8 cellular contexts compared by ENCODE assay signal in the genomic region with DNA sequence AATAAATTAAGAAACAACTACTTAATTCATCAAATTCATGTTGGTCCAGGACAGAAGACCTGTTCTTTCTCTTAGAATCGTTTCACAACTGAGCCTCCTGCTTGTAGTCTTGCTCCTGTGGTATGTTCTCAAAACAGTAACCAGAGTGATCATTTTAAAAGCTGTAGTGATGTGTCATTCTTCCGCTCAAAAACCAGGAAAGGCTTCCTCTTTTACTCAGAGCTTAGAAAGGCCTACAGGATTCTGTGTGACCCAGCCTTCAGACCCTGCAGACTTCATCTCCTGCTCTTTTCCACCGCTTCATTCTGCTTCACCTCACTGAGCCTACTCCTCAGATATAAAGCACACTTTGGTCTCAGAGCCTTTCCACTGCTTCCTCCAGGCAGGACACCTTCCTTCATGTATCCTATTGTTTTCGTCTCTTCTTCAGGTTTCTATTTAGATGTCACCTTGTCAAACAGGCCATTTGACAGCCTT. TPM values are rescaled to one million over a fixed set of nuclear protein-coding genes. Genes with fewer than 3 reads are reported as not detected.
DNase-seq lines count a peak whose midpoint lies in the region; ATAC-seq and TF ChIP-seq lines count a peak whose summit lies in the region.

No MANE protein-coding gene starts in this region.

- peaks cover 13 to 52% of the 10 kb centered on the region in 2 donors for H3K4me1 ChIP-seq in naive thymus-derived CD4-positive, alpha-beta T cell (ENCODE audit: control insufficient read depth in 2 of 2, insufficient read depth in 2 of 2, low read length in 2 of 2)

- intact Hi-C loops in naive thymus-derived CD4-positive, alpha-beta T cell (cut with micrococcal nuclease), result loop anchor here (1.0 to 5.0 kb wide), 6 partner anchors 22 to 106 kb away; no protein-coding TSS in a partner anchor

- peaks cover 50% of the 10 kb centered on the region for H3K36me3 Mint-ChIP-seq in activated naive CD8-positive, alpha-beta T cell treated with anti-CD3 and anti-CD28 coated beads, Interleukin-2, amount 50 U/mL, for 24 hours (ENCODE audit: low read depth)
- peaks cover 25 to 78% (median 55%) of the 10 kb centered on the region in 5 donors for H3K36me3 Mint-ChIP-seq in naive thymus-derived CD4-positive, alpha-beta T cell

- POLR2A ChIA-PET in naive thymus-derived CD4-positive, alpha-beta T cell (lab: Charles Lee), result interaction anchor here (1.1 kb wide), 1 partner anchor 18 kb away, joined by 3 read pairs; no protein-coding TSS in a partner anchor

- H3K27me3 Mint-ChIP-seq in activated naive CD8-positive, alpha-beta T cell treated with anti-CD3 and anti-CD28 coated beads, Interleukin-2, amount 50 U/mL, for 24 hours, result no peaks in the 10 kb centered on the region
- H3K27me3 Mint-ChIP-seq in naive thymus-derived CD4-positive, alpha-beta T cell, result no peaks in the 10 kb centered on the region

- peaks cover 76% of the 10 kb centered on the region for H3K4me1 Mint-ChIP-seq in activated naive CD8-positive, alpha-beta T cell treated with anti-CD3 and anti-CD28 coated beads, Interleukin-2, amount 50 U/mL, for 24 hours
- peaks cover 71 to 95% (median 83%) of the 10 kb centered on the region in 7 donors for H3K4me1 Mint-ChIP-seq in naive thymus-derived CD4-positive, alpha-beta T cell

- in situ Hi-C loops in GM13977 (cut with MboI; ENCODE audit: low pct_unique_long_range_greater_than_20kb, low sequenced_read_pairs, unreplicated experiment), result no loop called here

- peaks cover 0 to 11% (median 0%) of the 10 kb centered on the region in 3 experiments for H3K36me3 ChIP-seq in naive thymus-derived CD4-positive, alpha-beta T cell (ENCODE audit: control insufficient read depth in 2 of 3, insufficient read depth in 3 of 3, low read length in 3 of 3)

- H3K4me3 Mint-ChIP-seq in activated naive CD8-positive, alpha-beta T cell treated with anti-CD3 and anti-CD28 coated beads, Interleukin-2, amount 50 U/mL, for 24 hours, result peak overlapping the region; percentile 37
- peak overlapping the region; percentile 0 to 76 (median 45) for H3K4me3 Mint-ChIP-seq in naive thymus-derived CD4-positive, alpha-beta T cell

- no peak overlapping the region for H3K4me3 ChIP-seq in naive thymus-derived CD4-positive, alpha-beta T cell (ENCODE audit: low read length)

- no peaks in the 10 kb centered on the region for H3K9me3 ChIP-seq in naive thymus-derived CD4-positive, alpha-beta T cell (ENCODE audit: control insufficient read depth in 2 of 3, low read length in 3 of 3)

- no peak for TF ChIP-seq CTCF in GM13977 (IDR thresholded peaks at IDR 0.05; ENCODE audit: extremely low read depth, insufficient read depth, missing control alignments)

- DNase-seq in ELR (ENCODE audit: low read depth) (peak; percentile 78), T-helper 9 cell (no peak), NCI-H524 (lab: John Stamatoyannopoulos, UW) (no peak), GM13977 (ENCODE audit: low spot score) (no peak)
- DNase-seq in activated naive CD8-positive, alpha-beta T cell treated with anti-CD3 and anti-CD28 coated beads, Interleukin-2, amount 50 U/mL, for 24 hours, result no peak
- DNase-seq in naive thymus-derived CD4-positive, alpha-beta T cell, result no peak

- H3K27me3 ChIP-seq in naive thymus-derived CD4-positive, alpha-beta T cell (ENCODE audit: control insufficient read depth in 2 of 2, insufficient read depth in 2 of 2, low read length in 2 of 2), result no peaks in the 10 kb centered on the region

- peak overlapping the region; percentile 6 for H3K27ac ChIP-seq in naive thymus-derived CD4-positive, alpha-beta T cell (ENCODE audit: low read depth, low read length)

- H3K9me3 Mint-ChIP-seq in activated naive CD8-positive, alpha-beta T cell treated with anti-CD3 and anti-CD28 coated beads, Interleukin-2, amount 50 U/mL, for 24 hours, result peaks cover 7% of the 10 kb centered on the region
- peaks cover 0 to 9% (median 3%) of the 10 kb centered on the region in 11 donors for H3K9me3 Mint-ChIP-seq in naive thymus-derived CD4-positive, alpha-beta T cell

- CTCF ChIA-PET in naive thymus-derived CD4-positive, alpha-beta T cell (lab: Charles Lee), result interaction anchor here (0.9 to 1.1 kb wide), 2 partner anchors 10 to 16 kb away, joined by 6 to 8 read pairs; no protein-coding TSS in a partner anchor

- H3K27ac Mint-ChIP-seq in activated naive CD8-positive, alpha-beta T cell treated with anti-CD3 and anti-CD28 coated beads, Interleukin-2, amount 50 U/mL, for 24 hours, result peak overlapping the region; percentile 67
- peak overlapping the region; percentile 18 to 91 (median 63) for H3K27ac Mint-ChIP-seq in naive thymus-derived CD4-positive, alpha-beta T cell

- ATAC-seq in HG03432 (IDR thresholded peaks at IDR 0.05; ENCODE audit: unreplicated experiment) (peak; percentile 47), GM21717 (IDR thresholded peaks at IDR 0.05; ENCODE audit: unreplicated experiment) (no peak)
- ATAC-seq in activated naive CD8-positive, alpha-beta T cell treated with anti-CD3 and anti-CD28 coated beads, Interleukin-2, amount 50 U/mL, for 24 hours, result peak; percentile 88
- ATAC-seq in naive thymus-derived CD4-positive, alpha-beta T cell, result peak; percentile 70

RNA-seq across cellular contexts. Expression of a gene that starts 22.7 kb away (rescaled TPM):
- total RNA-seq in naive thymus-derived CD4-positive, alpha-beta T cell, result 100 to 1,000 TPM; 115 to 264 (median 160) TPM
- polyA plus RNA-seq in naive thymus-derived CD4-positive, alpha-beta T cell, result 100 to 1,000 TPM; 214 to 313 TPM
